In genomic region chr11:83206221-83206620, GRCh38 we compare ENCODE assay signal across 27 cellular contexts.
"Had no signal": no experiment of that assay in that cellular context is flagged by ENCODE, and none has a peak within 500 bp of the region (broad histone marks: within the 10 kb centered on the region; RNA-seq: fewer than 3 reads in every experiment).

No MANE protein-coding gene starts in this region.

- H3K4me3 ChIP-seq: neural progenitor cell, ovary, psoas muscle, right lobe of liver, sigmoid colon, stomach, thoracic aorta, thyroid gland, tibial nerve, upper lobe of left lung, uterus had no signal

- H3K27ac ChIP-seq: neural progenitor cell, ovary, parathyroid adenoma, psoas muscle, right lobe of liver, sigmoid colon, stomach, thoracic aorta, thyroid gland, tibial nerve, upper lobe of left lung, uterus had no signal

- DNase-seq: naive thymus-derived CD4-positive, alpha-beta T cell; natural killer cell; occipital lobe; ovary; posterior cingulate gyrus; psoas muscle; right cardiac atrium; right lobe of liver; sigmoid colon; small intestine; stimulated activated CD4-positive, alpha-beta T cell treated with anti-CD3 and anti-CD28 coated beads, Interleukin-15, amount 100 ng/mL, for 24 hours; stimulated activated CD4-positive, alpha-beta T cell treated with anti-CD3 and anti-CD28 coated beads, Interleukin-2, amount 100 ng/mL, for 24 hours; stimulated activated CD4-positive, alpha-beta T cell treated with anti-CD3 and anti-CD28 coated beads, Interleukin-2, amount 100 ng/mL, for 48 hours; stimulated activated CD4-positive, alpha-beta T cell treated with anti-CD3 and anti-CD28 coated beads, Interleukin-4, amount 100 ng/mL, for 24 hours; stimulated activated naive CD4-positive, alpha-beta T cell; stomach; thyroid gland; upper lobe of left lung; uterus had no signal

- H3K27ac Mint-ChIP-seq: naive thymus-derived CD4-positive, alpha-beta T cell; natural killer cell; nephron; neural progenitor cell; progenitor cell of endocrine pancreas; stimulated activated naive CD8-positive, alpha-beta T cell treated with anti-CD3 and anti-CD28 coated beads, Interleukin-15, Interleukin-2, amounts not matched to agents 100 ng/mL and 50 ng/mL, for 24 hours had no signal

- H3K79me2 ChIP-seq: parathyroid adenoma had no signal

- H3K4me1 Mint-ChIP-seq: natural killer cell; nephron; neural progenitor cell; stimulated activated memory B cell treated with anti-CD40 and anti-IgM and Interleukin-4, amounts not matched to agents 10 μg/mL and 1 μg/mL and 100 μg/mL, for 72 hours had no signal

- H3K4me1 ChIP-seq: neural progenitor cell, parathyroid adenoma, psoas muscle, right lobe of liver, sigmoid colon, stomach, thyroid gland, tibial nerve, upper lobe of left lung, uterus had no signal

- H3K27me3 ChIP-seq: neural progenitor cell, ovary, right lobe of liver, sigmoid colon, stomach, thyroid gland, tibial nerve, upper lobe of left lung, uterus had no signal

- H3K9ac ChIP-seq: neural progenitor cell, parathyroid adenoma had no signal

- H3K4me3 Mint-ChIP-seq: naive thymus-derived CD4-positive, alpha-beta T cell; natural killer cell; nephron; neural progenitor cell; stimulated activated memory B cell treated with anti-CD40 and anti-IgM and Interleukin-4, amounts not matched to agents 10 μg/mL and 1 μg/mL and 100 μg/mL, for 72 hours; stimulated activated naive CD8-positive, alpha-beta T cell treated with anti-CD3 and anti-CD28 coated beads, Interleukin-15, Interleukin-2, amounts not matched to agents 100 ng/mL and 50 ng/mL, for 24 hours had no signal

- H3K9me3 Mint-ChIP-seq: natural killer cell; nephron; neural progenitor cell; stimulated activated memory B cell treated with anti-CD40 and anti-IgM and Interleukin-4, amounts not matched to agents 10 μg/mL and 1 μg/mL and 100 μg/mL, for 72 hours; stimulated activated naive CD8-positive, alpha-beta T cell treated with anti-CD3 and anti-CD28 coated beads, Interleukin-15, Interleukin-2, amounts not matched to agents 100 ng/mL and 50 ng/mL, for 24 hours had no signal

- H3K9me3 ChIP-seq: ovary, psoas muscle, right lobe of liver, sigmoid colon, stomach, thoracic aorta, thyroid gland, tibial nerve, upper lobe of left lung, uterus had no signal

- H3K4me2 ChIP-seq: neural progenitor cell had no signal

- H3K36me3 ChIP-seq: neural progenitor cell, ovary, right lobe of liver, uterus had no signal

- ATAC-seq: naive thymus-derived CD4-positive, alpha-beta T cell; natural killer cell; psoas muscle; right cardiac atrium; stimulated activated memory B cell treated with anti-CD40 and anti-IgM and Interleukin-4, amounts not matched to agents 10 μg/mL and 1 μg/mL and 100 μg/mL, for 72 hours had no signal
